Comparison of ENCODE assay signal across 1 cellular context in the genomic region with DNA sequence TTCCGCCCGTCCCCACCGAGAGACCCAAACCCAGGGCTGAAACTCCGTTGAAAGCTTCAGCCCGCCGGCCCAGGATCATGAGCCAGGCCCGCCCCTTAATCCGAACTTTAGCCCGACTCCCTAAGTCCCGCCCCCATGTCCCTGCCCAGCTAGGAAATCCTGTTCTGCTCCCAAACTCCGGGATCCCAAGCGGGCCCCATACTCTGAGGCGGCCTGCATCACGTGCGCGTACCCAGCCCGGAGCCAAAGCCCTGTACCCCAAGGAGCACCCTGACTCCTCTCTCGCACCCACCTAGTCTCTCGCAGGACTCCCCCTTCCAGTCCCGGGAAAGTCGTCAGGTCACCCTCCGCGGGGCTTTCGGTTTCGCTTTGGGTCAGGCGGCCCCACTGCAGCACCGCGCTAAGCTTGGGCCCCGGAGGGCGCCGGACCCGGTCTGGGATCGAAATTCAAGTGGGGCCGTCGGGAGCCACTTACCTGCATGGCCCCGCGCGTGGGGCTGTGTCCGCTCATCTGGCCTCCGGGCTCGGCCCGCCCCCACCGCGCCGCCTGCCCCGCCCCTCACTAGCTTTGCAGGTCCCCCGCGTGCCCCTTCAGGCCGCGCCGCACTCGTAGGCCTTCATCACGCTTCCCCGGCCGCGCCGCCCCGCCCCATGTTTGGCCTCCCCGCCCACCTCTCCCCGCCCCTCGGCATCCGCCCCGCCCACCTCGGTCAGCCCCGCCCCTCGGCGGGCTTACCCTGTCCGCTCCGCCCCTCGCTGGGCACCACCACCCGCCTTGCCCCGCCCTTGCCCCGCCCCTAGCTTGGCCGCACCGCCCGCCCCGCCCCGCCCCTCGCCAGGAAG.
TF ChIP-seq lines count a peak whose summit lies in the region.

A gene (minus strand): TSS at position 629 of the 843 bp plus-strand sequence. CDS start 118 bp downstream, at position 511.

TF ChIP-seq in HepG2, 621 proteins besides CTCF, POLR2A, EP300 and RAD21 (continued from another document and continues in another):
- peak; percentile 94 for TF ChIP-seq ZNF234 (CRISPR knock-in tag; conservative IDR thresholded peaks at IDR 0.05)
- TF ChIP-seq, protein P1, sequence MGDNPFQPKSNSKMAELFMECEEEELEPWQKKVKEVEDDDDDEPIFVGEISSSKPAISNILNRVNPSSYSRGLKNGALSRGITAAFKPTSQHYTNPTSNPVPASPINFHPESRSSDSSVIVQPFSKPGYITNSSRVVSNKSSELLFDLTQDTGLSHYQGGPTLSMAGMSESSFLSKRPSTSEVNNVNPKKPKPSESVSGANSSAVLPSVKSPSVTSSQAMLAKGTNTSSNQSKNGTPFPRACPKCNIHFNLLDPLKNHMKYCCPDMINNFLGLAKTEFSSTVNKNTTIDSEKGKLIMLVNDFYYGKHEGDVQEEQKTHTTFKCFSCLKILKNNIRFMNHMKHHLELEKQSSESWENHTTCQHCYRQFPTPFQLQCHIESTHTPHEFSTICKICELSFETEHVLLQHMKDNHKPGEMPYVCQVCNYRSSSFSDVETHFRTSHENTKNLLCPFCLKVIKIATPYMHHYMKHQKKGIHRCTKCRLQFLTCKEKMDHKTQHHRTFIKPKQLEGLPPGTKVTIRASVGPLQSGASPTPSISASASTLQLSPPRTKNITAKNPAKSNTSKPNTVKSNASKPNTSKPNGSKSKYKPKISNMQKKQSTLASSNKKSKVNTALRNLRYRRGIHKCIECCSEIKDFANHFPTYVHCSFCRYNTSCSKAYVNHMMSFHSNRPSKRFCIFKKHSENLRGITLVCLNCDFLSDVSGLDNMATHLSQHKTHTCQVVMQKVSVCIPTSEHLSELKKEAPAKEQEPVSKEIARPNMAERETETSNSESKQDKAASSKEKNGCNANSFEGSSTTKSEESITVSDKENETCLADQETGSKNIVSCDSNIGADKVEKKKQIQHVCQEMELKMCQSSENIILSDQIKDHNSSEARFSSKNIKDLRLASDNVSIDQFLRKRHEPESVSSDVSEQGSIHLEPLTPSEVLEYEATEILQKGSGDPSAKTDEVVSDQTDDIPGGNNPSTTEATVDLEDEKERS (CRISPR knock-in tag; IDR thresholded peaks at IDR 0.05), result 0 out of 2 replicates have a peak, but pooled peaks have one; percentile 56
- TF ChIP-seq ZSCAN22 (CRISPR knock-in tag; IDR thresholded peaks at IDR 0.05), result no peak
- TF ChIP-seq, protein P2, sequence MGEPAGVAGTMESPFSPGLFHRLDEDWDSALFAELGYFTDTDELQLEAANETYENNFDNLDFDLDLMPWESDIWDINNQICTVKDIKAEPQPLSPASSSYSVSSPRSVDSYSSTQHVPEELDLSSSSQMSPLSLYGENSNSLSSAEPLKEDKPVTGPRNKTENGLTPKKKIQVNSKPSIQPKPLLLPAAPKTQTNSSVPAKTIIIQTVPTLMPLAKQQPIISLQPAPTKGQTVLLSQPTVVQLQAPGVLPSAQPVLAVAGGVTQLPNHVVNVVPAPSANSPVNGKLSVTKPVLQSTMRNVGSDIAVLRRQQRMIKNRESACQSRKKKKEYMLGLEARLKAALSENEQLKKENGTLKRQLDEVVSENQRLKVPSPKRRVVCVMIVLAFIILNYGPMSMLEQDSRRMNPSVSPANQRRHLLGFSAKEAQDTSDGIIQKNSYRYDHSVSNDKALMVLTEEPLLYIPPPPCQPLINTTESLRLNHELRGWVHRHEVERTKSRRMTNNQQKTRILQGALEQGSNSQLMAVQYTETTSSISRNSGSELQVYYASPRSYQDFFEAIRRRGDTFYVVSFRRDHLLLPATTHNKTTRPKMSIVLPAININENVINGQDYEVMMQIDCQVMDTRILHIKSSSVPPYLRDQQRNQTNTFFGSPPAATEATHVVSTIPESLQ (CRISPR knock-in tag; conservative IDR thresholded peaks at IDR 0.05), result peak; percentile 67; the same call in 1 of the 2 replicates
- peak; percentile 77; the same call in 1 of the 2 replicates for TF ChIP-seq KMT2A (CRISPR knock-in tag; IDR thresholded peaks at IDR 0.05)
- peak; percentile 12; the same call in 1 of the 2 replicates for TF ChIP-seq MAZ (IDR thresholded peaks at IDR 0.05; ENCODE audit: borderline replicate concordance, low read depth, low read length)
- TF ChIP-seq MAZ (CRISPR knock-in tag; IDR thresholded peaks at IDR 0.05; ENCODE audit: low read depth), result peak; percentile 68
- TF ChIP-seq ZNF572 (CRISPR knock-in tag; IDR thresholded peaks at IDR 0.05), result peak; percentile 53; the same call in 1 of the 2 replicates
- TF ChIP-seq, protein P3, sequence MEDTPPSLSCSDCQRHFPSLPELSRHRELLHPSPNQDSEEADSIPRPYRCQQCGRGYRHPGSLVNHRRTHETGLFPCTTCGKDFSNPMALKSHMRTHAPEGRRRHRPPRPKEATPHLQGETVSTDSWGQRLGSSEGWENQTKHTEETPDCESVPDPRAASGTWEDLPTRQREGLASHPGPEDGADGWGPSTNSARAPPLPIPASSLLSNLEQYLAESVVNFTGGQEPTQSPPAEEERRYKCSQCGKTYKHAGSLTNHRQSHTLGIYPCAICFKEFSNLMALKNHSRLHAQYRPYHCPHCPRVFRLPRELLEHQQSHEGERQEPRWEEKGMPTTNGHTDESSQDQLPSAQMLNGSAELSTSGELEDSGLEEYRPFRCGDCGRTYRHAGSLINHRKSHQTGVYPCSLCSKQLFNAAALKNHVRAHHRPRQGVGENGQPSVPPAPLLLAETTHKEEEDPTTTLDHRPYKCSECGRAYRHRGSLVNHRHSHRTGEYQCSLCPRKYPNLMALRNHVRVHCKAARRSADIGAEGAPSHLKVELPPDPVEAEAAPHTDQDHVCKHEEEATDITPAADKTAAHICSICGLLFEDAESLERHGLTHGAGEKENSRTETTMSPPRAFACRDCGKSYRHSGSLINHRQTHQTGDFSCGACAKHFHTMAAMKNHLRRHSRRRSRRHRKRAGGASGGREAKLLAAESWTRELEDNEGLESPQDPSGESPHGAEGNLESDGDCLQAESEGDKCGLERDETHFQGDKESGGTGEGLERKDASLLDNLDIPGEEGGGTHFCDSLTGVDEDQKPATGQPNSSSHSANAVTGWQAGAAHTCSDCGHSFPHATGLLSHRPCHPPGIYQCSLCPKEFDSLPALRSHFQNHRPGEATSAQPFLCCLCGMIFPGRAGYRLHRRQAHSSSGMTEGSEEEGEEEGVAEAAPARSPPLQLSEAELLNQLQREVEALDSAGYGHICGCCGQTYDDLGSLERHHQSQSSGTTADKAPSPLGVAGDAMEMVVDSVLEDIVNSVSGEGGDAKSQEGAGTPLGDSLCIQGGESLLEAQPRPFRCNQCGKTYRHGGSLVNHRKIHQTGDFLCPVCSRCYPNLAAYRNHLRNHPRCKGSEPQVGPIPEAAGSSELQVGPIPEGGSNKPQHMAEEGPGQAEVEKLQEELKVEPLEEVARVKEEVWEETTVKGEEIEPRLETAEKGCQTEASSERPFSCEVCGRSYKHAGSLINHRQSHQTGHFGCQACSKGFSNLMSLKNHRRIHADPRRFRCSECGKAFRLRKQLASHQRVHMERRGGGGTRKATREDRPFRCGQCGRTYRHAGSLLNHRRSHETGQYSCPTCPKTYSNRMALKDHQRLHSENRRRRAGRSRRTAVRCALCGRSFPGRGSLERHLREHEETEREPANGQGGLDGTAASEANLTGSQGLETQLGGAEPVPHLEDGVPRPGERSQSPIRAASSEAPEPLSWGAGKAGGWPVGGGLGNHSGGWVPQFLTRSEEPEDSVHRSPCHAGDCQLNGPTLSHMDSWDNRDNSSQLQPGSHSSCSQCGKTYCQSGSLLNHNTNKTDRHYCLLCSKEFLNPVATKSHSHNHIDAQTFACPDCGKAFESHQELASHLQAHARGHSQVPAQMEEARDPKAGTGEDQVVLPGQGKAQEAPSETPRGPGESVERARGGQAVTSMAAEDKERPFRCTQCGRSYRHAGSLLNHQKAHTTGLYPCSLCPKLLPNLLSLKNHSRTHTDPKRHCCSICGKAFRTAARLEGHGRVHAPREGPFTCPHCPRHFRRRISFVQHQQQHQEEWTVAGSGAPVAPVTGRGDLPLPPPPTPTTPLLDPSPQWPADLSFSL (CRISPR knock-in tag; IDR thresholded peaks at IDR 0.05), result no peak
- TF ChIP-seq NCOA2 (CRISPR knock-in tag; IDR thresholded peaks at IDR 0.05), result peak; percentile 15; the same call in 1 of the 2 replicates
- TF ChIP-seq TEAD3 (CRISPR knock-in tag; optimal IDR thresholded peaks at IDR 0.05; ENCODE audit: borderline replicate concordance), result peak; percentile 35
- TF ChIP-seq SOX13 (IDR thresholded peaks at IDR 0.05), result peak; percentile 31; the same call in 1 of the 2 replicates
- peak in 1 of 2 experiments; percentile 28; a peak in 2 of 4 replicates for TF ChIP-seq SOX13 (CRISPR knock-in tag; conservative IDR thresholded peaks at IDR 0.05 in 1 of 2, IDR thresholded peaks at IDR 0.05 in 1 of 2)
- peak; percentile 67; the same call in 1 of the 2 replicates for TF ChIP-seq MEIS2 (CRISPR knock-in tag; IDR thresholded peaks at IDR 0.05)
- TF ChIP-seq ETV5 (CRISPR knock-in tag; IDR thresholded peaks at IDR 0.05; ENCODE audit: borderline replicate concordance), result peak; percentile 42; the same call in 1 of the 2 replicates
- TF ChIP-seq ZMYM4 (CRISPR knock-in tag; IDR thresholded peaks at IDR 0.05), result peak; percentile 58; the same call in 1 of the 2 replicates
- TF ChIP-seq, protein P4, sequence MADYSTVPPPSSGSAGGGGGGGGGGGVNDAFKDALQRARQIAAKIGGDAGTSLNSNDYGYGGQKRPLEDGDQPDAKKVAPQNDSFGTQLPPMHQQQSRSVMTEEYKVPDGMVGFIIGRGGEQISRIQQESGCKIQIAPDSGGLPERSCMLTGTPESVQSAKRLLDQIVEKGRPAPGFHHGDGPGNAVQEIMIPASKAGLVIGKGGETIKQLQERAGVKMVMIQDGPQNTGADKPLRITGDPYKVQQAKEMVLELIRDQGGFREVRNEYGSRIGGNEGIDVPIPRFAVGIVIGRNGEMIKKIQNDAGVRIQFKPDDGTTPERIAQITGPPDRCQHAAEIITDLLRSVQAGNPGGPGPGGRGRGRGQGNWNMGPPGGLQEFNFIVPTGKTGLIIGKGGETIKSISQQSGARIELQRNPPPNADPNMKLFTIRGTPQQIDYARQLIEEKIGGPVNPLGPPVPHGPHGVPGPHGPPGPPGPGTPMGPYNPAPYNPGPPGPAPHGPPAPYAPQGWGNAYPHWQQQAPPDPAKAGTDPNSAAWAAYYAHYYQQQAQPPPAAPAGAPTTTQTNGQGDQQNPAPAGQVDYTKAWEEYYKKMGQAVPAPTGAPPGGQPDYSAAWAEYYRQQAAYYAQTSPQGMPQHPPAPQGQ (CRISPR knock-in tag; IDR thresholded peaks at IDR 0.05; ENCODE audit: borderline replicate concordance), result peak; percentile 35; the same call in 1 of the 2 replicates
- no peak for TF ChIP-seq ZNF577 (CRISPR knock-in tag; IDR thresholded peaks at IDR 0.05; ENCODE audit: borderline replicate concordance, low read depth)
- TF ChIP-seq EED (CRISPR knock-in tag; IDR thresholded peaks at IDR 0.05), result peak; percentile 51; the same call in 1 of the 2 replicates
- TF ChIP-seq, protein P5, sequence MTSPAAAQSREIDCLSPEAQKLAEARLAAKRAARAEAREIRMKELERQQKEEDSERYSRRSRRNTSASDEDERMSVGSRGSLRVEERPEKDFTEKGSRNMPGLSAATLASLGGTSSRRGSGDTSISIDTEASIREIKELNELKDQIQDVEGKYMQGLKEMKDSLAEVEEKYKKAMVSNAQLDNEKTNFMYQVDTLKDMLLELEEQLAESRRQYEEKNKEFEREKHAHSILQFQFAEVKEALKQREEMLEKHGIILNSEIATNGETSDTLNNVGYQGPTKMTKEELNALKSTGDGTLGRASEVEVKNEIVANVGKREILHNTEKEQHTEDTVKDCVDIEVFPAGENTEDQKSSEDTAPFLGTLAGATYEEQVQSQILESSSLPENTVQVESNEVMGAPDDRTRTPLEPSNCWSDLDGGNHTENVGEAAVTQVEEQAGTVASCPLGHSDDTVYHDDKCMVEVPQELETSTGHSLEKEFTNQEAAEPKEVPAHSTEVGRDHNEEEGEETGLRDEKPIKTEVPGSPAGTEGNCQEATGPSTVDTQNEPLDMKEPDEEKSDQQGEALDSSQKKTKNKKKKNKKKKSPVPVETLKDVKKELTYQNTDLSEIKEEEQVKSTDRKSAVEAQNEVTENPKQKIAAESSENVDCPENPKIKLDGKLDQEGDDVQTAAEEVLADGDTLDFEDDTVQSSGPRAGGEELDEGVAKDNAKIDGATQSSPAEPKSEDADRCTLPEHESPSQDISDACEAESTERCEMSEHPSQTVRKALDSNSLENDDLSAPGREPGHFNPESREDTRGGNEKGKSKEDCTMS (CRISPR knock-in tag; conservative IDR thresholded peaks at IDR 0.05), result no peak
- TF ChIP-seq ZNF570 (CRISPR knock-in tag; IDR thresholded peaks at IDR 0.05; ENCODE audit: borderline replicate concordance), result no peak
- peak; percentile 57; the same call in 1 of the 2 replicates for TF ChIP-seq ZNF761 (CRISPR knock-in tag; conservative IDR thresholded peaks at IDR 0.05)
- 0 out of 2 replicates have a peak, but pooled peaks have one; percentile 59 for TF ChIP-seq YEATS2 (CRISPR knock-in tag; IDR thresholded peaks at IDR 0.05; ENCODE audit: borderline replicate concordance)
- TF ChIP-seq, protein P6, sequence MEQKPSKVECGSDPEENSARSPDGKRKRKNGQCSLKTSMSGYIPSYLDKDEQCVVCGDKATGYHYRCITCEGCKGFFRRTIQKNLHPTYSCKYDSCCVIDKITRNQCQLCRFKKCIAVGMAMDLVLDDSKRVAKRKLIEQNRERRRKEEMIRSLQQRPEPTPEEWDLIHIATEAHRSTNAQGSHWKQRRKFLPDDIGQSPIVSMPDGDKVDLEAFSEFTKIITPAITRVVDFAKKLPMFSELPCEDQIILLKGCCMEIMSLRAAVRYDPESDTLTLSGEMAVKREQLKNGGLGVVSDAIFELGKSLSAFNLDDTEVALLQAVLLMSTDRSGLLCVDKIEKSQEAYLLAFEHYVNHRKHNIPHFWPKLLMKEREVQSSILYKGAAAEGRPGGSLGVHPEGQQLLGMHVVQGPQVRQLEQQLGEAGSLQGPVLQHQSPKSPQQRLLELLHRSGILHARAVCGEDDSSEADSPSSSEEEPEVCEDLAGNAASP (CRISPR knock-in tag; IDR thresholded peaks at IDR 0.05; ENCODE audit: borderline replicate concordance), result peak; percentile 41; the same call in 1 of the 2 replicates
- no peak for TF ChIP-seq RFX5 (IDR thresholded peaks at IDR 0.05; ENCODE audit: low read depth, low read length)
- no peak; the same call in 1 of the 2 replicates for TF ChIP-seq MTF2 (CRISPR knock-in tag; IDR thresholded peaks at IDR 0.05; ENCODE audit: borderline replicate concordance)
- TF ChIP-seq KDM5A (IDR thresholded peaks at IDR 0.05; ENCODE audit: borderline replicate concordance, low read length), result peak; percentile 86
- TF ChIP-seq, protein P7, sequence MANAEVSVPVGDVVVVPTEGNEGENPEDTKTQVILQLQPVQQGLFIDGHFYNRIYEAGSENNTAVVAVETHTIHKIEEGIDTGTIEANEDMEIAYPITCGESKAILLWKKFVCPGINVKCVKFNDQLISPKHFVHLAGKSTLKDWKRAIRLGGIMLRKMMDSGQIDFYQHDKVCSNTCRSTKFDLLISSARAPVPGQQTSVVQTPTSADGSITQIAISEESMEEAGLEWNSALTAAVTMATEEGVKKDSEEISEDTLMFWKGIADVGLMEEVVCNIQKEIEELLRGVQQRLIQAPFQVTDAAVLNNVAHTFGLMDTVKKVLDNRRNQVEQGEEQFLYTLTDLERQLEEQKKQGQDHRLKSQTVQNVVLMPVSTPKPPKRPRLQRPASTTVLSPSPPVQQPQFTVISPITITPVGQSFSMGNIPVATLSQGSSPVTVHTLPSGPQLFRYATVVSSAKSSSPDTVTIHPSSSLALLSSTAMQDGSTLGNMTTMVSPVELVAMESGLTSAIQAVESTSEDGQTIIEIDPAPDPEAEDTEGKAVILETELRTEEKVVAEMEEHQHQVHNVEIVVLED (CRISPR knock-in tag; IDR thresholded peaks at IDR 0.05; ENCODE audit: borderline replicate concordance), result peak; percentile 76
- TF ChIP-seq MYC (CRISPR knock-in tag; IDR thresholded peaks at IDR 0.05; ENCODE audit: borderline replicate concordance), result peak; percentile 86
- TF ChIP-seq, protein P8, sequence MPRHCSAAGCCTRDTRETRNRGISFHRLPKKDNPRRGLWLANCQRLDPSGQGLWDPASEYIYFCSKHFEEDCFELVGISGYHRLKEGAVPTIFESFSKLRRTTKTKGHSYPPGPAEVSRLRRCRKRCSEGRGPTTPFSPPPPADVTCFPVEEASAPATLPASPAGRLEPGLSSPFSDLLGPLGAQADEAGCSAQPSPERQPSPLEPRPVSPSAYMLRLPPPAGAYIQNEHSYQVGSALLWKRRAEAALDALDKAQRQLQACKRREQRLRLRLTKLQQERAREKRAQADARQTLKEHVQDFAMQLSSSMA (CRISPR knock-in tag; IDR thresholded peaks at IDR 0.05), result 0 out of 2 replicates have a peak, but pooled peaks have one; percentile 53
